ENCODE assay signal across 26 cellular contexts in genomic region chr18:10403675-10404074, GRCh38. TPM values are rescaled to one million over a fixed set of nuclear protein-coding genes. Genes with fewer than 3 reads are reported as not detected.
DNase-seq lines count a peak whose midpoint lies in the region; ATAC-seq and TF ChIP-seq lines count a peak whose summit lies in the region.
"Had no signal": no experiment of that assay in that cellular context is flagged by ENCODE, and none has a peak within 500 bp of the region (broad histone marks: within the 10 kb centered on the region; RNA-seq: fewer than 3 reads in every experiment).

No MANE protein-coding gene starts in this region.

- peak overlapping the region; percentile 71 for H3K27ac ChIP-seq in left ventricle myocardium inferior (replicated peaks)
- H3K27ac ChIP-seq: psoas muscle, tibial artery had no signal

- intact Hi-C loops in left ventricle myocardium inferior (cut with micrococcal nuclease) = loop anchor here (10.0 kb wide), 1 partner anchor 49 kb away; no protein-coding TSS in a partner anchor
- intact Hi-C loops in Right ventricle myocardium superior (cut with DNase I) = no loop called here

- H3K4me3 ChIP-seq in left ventricle myocardium inferior = no peak overlapping the region
- H3K4me3 ChIP-seq: esophagus squamous epithelium, psoas muscle, tibial artery had no signal

- peak overlapping the region; percentile 49 for H3K4me3 Mint-ChIP-seq in neural crest cell
- H3K4me3 Mint-ChIP-seq: activated CD8-positive, alpha-beta T cell treated with anti-CD3 and anti-CD28 coated beads for 36 hours; B cell had no signal

- H3K4me1 Mint-ChIP-seq in neural crest cell = peaks cover 62% of the 10 kb centered on the region

- H3K36me3 Mint-ChIP-seq in neural crest cell (ENCODE audit: low read depth) = no peaks in the 10 kb centered on the region

- TF ChIP-seq CTCF in left ventricle myocardium inferior (IDR thresholded peaks at IDR 0.05; ENCODE audit: borderline replicate concordance) (no peak), neural crest cell (conservative IDR thresholded peaks at IDR 0.05) (no peak)

- H3K27me3 Mint-ChIP-seq in neural crest cell (ENCODE audit: low read depth) = no peaks in the 10 kb centered on the region
- H3K27me3 Mint-ChIP-seq: B cell had no signal

- no peak for ATAC-seq in Right ventricle myocardium superior (ENCODE audit: poor library complexity)
- no peak for ATAC-seq in GM21381 (IDR thresholded peaks at IDR 0.05; ENCODE audit: unreplicated experiment)
- ATAC-seq: activated CD4-positive, CD25-positive, alpha-beta regulatory T cell treated with anti-CD3 and anti-CD28 coated beads, Interleukin-2, amount 50 U/mL, for 24 hours; activated CD8-positive, alpha-beta T cell treated with anti-CD3 and anti-CD28 coated beads for 36 hours; psoas muscle had no signal

- peaks cover 7% of the 10 kb centered on the region for H3K27me3 ChIP-seq in left ventricle myocardium inferior (ENCODE audit: low read depth)
- H3K27me3 ChIP-seq: esophagus squamous epithelium, tibial artery had no signal

- no peaks in the 10 kb centered on the region for H3K36me3 ChIP-seq in left ventricle myocardium inferior
- H3K36me3 ChIP-seq: esophagus squamous epithelium, tibial artery had no signal

- H3K27ac Mint-ChIP-seq in neural crest cell (ENCODE audit: unreplicated experiment) = peak overlapping the region; percentile 54
- H3K27ac Mint-ChIP-seq: activated CD8-positive, alpha-beta T cell treated with anti-CD3 and anti-CD28 coated beads for 36 hours; B cell had no signal

- H3K9me3 ChIP-seq in left ventricle myocardium inferior (replicated peaks) = no peaks in the 10 kb centered on the region
- H3K9me3 ChIP-seq: esophagus squamous epithelium, psoas muscle, tibial artery had no signal

- peaks cover 18% of the 10 kb centered on the region for H3K4me1 ChIP-seq in left ventricle myocardium inferior
- H3K4me1 ChIP-seq: psoas muscle, tibial artery had no signal

- DNase-seq in left ventricle myocardium inferior (no peak), Right ventricle myocardium superior (no peak), globus pallidus (ENCODE audit: low spot score) (peak; percentile 50), neural crest cell (ENCODE audit: low read depth, low spot score) (peak; percentile 40), D341Med (ENCODE audit: low spot score) (no peak), DMS153 (lab: John Stamatoyannopoulos, UW) (no peak)
- DNase-seq in activated naive CD4-positive, alpha-beta T cell (lab: John Stamatoyannopoulos, UW) = no peak
- DNase-seq: activated CD8-positive, alpha-beta T cell treated with anti-CD3 and anti-CD28 coated beads for 36 hours; activated T-cell treated with anti-CD3 and anti-CD28 coated beads for 4 hours; central memory CD4-positive, alpha-beta T cell; effector memory CD4-positive, alpha-beta T cell; esophagus squamous epithelium; GOT3; Kasumi-1; kidney glomerular epithelial cell; NCI-H1694 treated with DMSO at 0.1 percent for 48 hours; NCI-H2171 treated with DMSO at 0.1 percent for 48 hours; NCI-H526 treated with DMSO at 0.1 percent for 48 hours; psoas muscle; RPMI8226; stimulated activated CD4-positive, alpha-beta T cell treated with anti-CD3 and anti-CD28 coated beads, Interleukin-2, amount 100 ng/mL, for 48 hours; stimulated activated naive CD4-positive, alpha-beta T cell; tibial artery had no signal

- no peaks in the 10 kb centered on the region for H3K9me3 Mint-ChIP-seq in neural crest cell
- H3K9me3 Mint-ChIP-seq: activated CD8-positive, alpha-beta T cell treated with anti-CD3 and anti-CD28 coated beads for 36 hours had no signal

RNA-seq across cellular contexts. Expression of gene APCDD1, which starts 50.8 kb away (rescaled TPM):
- total RNA-seq in left ventricle myocardium inferior (38.0 TPM), Right ventricle myocardium superior (27.0 TPM), neural crest cell (49.8 and 51.9 TPM in 2 replicates)
- total RNA-seq: activated CD8-positive, alpha-beta T cell treated with anti-CD3 and anti-CD28 coated beads for 36 hours had no signal

Comparison
In these comparisons a context has a peak if more than half of its experiments do, and no peak if none do; other contexts are left out.
1. DNase-seq: peak in globus pallidus (single experiment) and neural crest cell (single experiment); none in left ventricle myocardium inferior (single experiment), Right ventricle myocardium superior (single experiment), D341Med (single experiment), activated naive CD4-positive, alpha-beta T cell (0 of 4) and DMS153 (single experiment).